In genomic region chr2:28613616-28614501, GRCh38 we compare ENCODE assay signal across 9 cellular contexts.
DNase-seq lines count a peak whose midpoint lies in the region; ATAC-seq, FAIRE-seq and TF ChIP-seq lines count a peak whose summit lies in the region.
"Had no signal": no experiment of that assay in that cellular context is flagged by ENCODE, and none has a peak within 500 bp of the region (broad histone marks: within the 10 kb centered on the region; RNA-seq: fewer than 3 reads in every experiment).

No MANE protein-coding gene starts in this region.

- no peaks in the 10 kb centered on the region for H3K36me3 Mint-ChIP-seq in activated T-helper 17 cell treated with anti-CD3 and anti-CD28 coated beads, Interleukin-2, amount 50 U/mL, for 72 hours (ENCODE audit: low read depth)

- no peaks in the 10 kb centered on the region for H3K27me3 ChIP-seq in kidney epithelial cell (ENCODE audit: control insufficient read depth, insufficient read depth, low read length)

- no peak for FAIRE-seq in urothelium cell line (lab: Jason Lieb, UNC)

- no peaks in the 10 kb centered on the region for H3K36me3 ChIP-seq in kidney epithelial cell (ENCODE audit: control insufficient read depth, insufficient read depth, low read length)

- no peak for TF ChIP-seq CTCF in kidney epithelial cell (IDR thresholded peaks at IDR 0.05; ENCODE audit: insufficient read depth, low read length, poor library complexity, severe bottlenecking)

- ATAC-seq in activated T-helper 17 cell treated with anti-CD3 and anti-CD28 coated beads, Interleukin-2, amount 50 U/mL, for 72 hours (replicated peaks): peak; percentile 77
- ATAC-seq in HG03135 (IDR thresholded peaks at IDR 0.05; ENCODE audit: unreplicated experiment) (no peak), HG03432 (IDR thresholded peaks at IDR 0.05; ENCODE audit: unreplicated experiment) (no peak)

- no peaks in the 10 kb centered on the region for H3K9me3 Mint-ChIP-seq in activated T-helper 17 cell treated with anti-CD3 and anti-CD28 coated beads, Interleukin-2, amount 50 U/mL, for 72 hours

- no peak overlapping the region for H3K4me3 ChIP-seq in kidney epithelial cell (ENCODE audit: low read depth, low read length)

- H3K4me1 Mint-ChIP-seq in activated T-helper 17 cell treated with anti-CD3 and anti-CD28 coated beads, Interleukin-2, amount 50 U/mL, for 72 hours: peaks cover 22% of the 10 kb centered on the region

- H3K27ac Mint-ChIP-seq in activated T-helper 17 cell treated with anti-CD3 and anti-CD28 coated beads, Interleukin-2, amount 50 U/mL, for 72 hours: no peak overlapping the region

- DNase-seq in activated CD8-positive, alpha-beta memory T cell treated with anti-CD3 and anti-CD28 coated beads for 24 hours: peak; percentile 75
- DNase-seq in activated CD8-positive, alpha-beta memory T cell treated with anti-CD3 and anti-CD28 coated beads, Interleukin-2, amount 50 U/mL, for 4 hours: no peak
- DNase-seq in kidney epithelial cell (ENCODE audit: low read depth) (peak; percentile 100), urothelium cell line (ENCODE audit: low spot score) (peak; percentile 83), NCI-H146 (lab: John Stamatoyannopoulos, UW) (no peak)
- DNase-seq: NCI-H1048 had no signal

- no peaks in the 10 kb centered on the region for H3K27me3 Mint-ChIP-seq in activated T-helper 17 cell treated with anti-CD3 and anti-CD28 coated beads, Interleukin-2, amount 50 U/mL, for 72 hours

- no peak overlapping the region for H3K4me3 Mint-ChIP-seq in activated T-helper 17 cell treated with anti-CD3 and anti-CD28 coated beads, Interleukin-2, amount 50 U/mL, for 72 hours

Comparison
In these comparisons a context has a peak if more than half of its experiments do, and no peak if none do; other contexts are left out.
1. DNase-seq: peak in activated CD8-positive, alpha-beta memory T cell treated with anti-CD3 and anti-CD28 coated beads for 24 hours (single experiment), kidney epithelial cell (single experiment) and urothelium cell line (single experiment); none in activated CD8-positive, alpha-beta memory T cell treated with anti-CD3 and anti-CD28 coated beads, Interleukin-2, amount 50 U/mL, for 4 hours (single experiment) and NCI-H146 (single experiment).